Comparison of ENCODE assay signal across 1 cellular context in genomic region chr5:62327138-62327537, GRCh38.
TF ChIP-seq lines count a peak whose summit lies in the region.

No MANE protein-coding gene starts in this region.

TF ChIP-seq in SK-N-SH, 30 proteins besides CTCF, POLR2A, EP300 and RAD21 (continued from another document):
- TF ChIP-seq USF2 (IDR thresholded peaks at IDR 0.05; ENCODE audit: borderline replicate concordance, low read depth, low read length) (no peak), SIN3A (IDR thresholded peaks at IDR 0.05; ENCODE audit: borderline replicate concordance, low read depth, low read length) (no peak), MXI1 (IDR thresholded peaks at IDR 0.05; ENCODE audit: low read depth, low read length) (no peak), RFX5 (IDR thresholded peaks at IDR 0.05; ENCODE audit: low read length) (no peak), NFIC (IDR thresholded peaks at IDR 0.05; ENCODE audit: borderline replicate concordance) (no peak), ZBTB33 (IDR thresholded peaks at IDR 0.05; ENCODE audit: borderline replicate concordance, low read depth) (no peak), NRF1 (IDR thresholded peaks at IDR 0.05; ENCODE audit: low read depth, low read length) (no peak), MAX (IDR thresholded peaks at IDR 0.05; ENCODE audit: low read depth) (no peak), ELF1 (IDR thresholded peaks at IDR 0.05) (no peak), TEAD4 (IDR thresholded peaks at IDR 0.05; ENCODE audit: borderline replicate concordance, insufficient read depth) (no peak), EZH2phosphoT487 (IDR thresholded peaks at IDR 0.05; ENCODE audit: borderline replicate concordance, low read depth) (no peak), USF1 (IDR thresholded peaks at IDR 0.05; ENCODE audit: borderline replicate concordance, low read depth) (no peak)
